Comparison of ENCODE assay signal across 25 cellular contexts in genomic region chrX:139596068-139596467, GRCh38.
DNase-seq lines count a peak whose midpoint lies in the region; ATAC-seq and TF ChIP-seq lines count a peak whose summit lies in the region.
"Had no signal": no experiment of that assay in that cellular context is flagged by ENCODE, and none has a peak within 500 bp of the region (broad histone marks: within the 10 kb centered on the region; RNA-seq: fewer than 3 reads in every experiment).

No MANE protein-coding gene starts in this region.

- POLR2A ChIA-PET in Caco-2 (lab: Charles Lee) (no interaction called here), WTC11 (lab: Charles Lee) (no interaction called here)

- H3K4me1 ChIP-seq in Caco-2 (no peaks in the 10 kb centered on the region), H9 (ENCODE audit: insufficient read depth, low read length) (no peaks in the 10 kb centered on the region), stomach (no peaks in the 10 kb centered on the region), left lung (no peaks in the 10 kb centered on the region)
- H3K4me1 ChIP-seq: BLaER1 treated with 17β-estradiol and CSF1 and Interleukin-3, amounts not matched to agents 10 nM and 100 nM; SJCRH30 had no signal

- no peaks in the 10 kb centered on the region for H3K36me3 ChIP-seq in Caco-2 (ENCODE audit: control insufficient read depth, insufficient read depth, low read length)
- H3K36me3 ChIP-seq in stomach = no peaks in the 10 kb centered on the region
- H3K36me3 ChIP-seq in left lung = no peaks in the 10 kb centered on the region
- H3K36me3 ChIP-seq: BLaER1 treated with 17β-estradiol and CSF1 and Interleukin-3, amounts not matched to agents 10 nM and 100 nM; SJCRH30 had no signal

- H3K9me3 ChIP-seq in Caco-2 (no peaks in the 10 kb centered on the region), H9 (ENCODE audit: control insufficient read depth, low read depth, low read length) (no peaks in the 10 kb centered on the region), stomach (no peaks in the 10 kb centered on the region), left lung (no peaks in the 10 kb centered on the region)
- H3K9me3 ChIP-seq: SJCRH30 had no signal

- no peak overlapping the region for H3K4me3 ChIP-seq in Caco-2 (ENCODE audit: low read depth, low read length)
- H3K4me3 ChIP-seq in stomach = no peak overlapping the region
- H3K4me3 ChIP-seq in left lung = no peak overlapping the region
- H3K4me3 ChIP-seq: BLaER1 treated with 17β-estradiol and CSF1 and Interleukin-3, amounts not matched to agents 10 nM and 100 nM; GM12878; PC-9; SJCRH30 had no signal

- H3K56ac ChIP-seq in H9 (ENCODE audit: insufficient read length, low read depth, low read length) = no peak overlapping the region

- no peak overlapping the region for H2BK120ac ChIP-seq in H9 (ENCODE audit: low read depth, low read length, poor library complexity, severe bottlenecking)

- H3K4me2 ChIP-seq in H9 (ENCODE audit: insufficient read depth, insufficient read length, low read length) = no peak overlapping the region
- H3K4me2 ChIP-seq: BLaER1 treated with 17β-estradiol and CSF1 and Interleukin-3, amounts not matched to agents 10 nM and 100 nM; KMS-11; PC-9 had no signal

- no peak overlapping the region for H2BK12ac ChIP-seq in H9 (ENCODE audit: insufficient read length, low read depth, low read length)

- H2BK20ac ChIP-seq in H9 (ENCODE audit: low read depth, low read length, poor library complexity, severe bottlenecking) = no peak overlapping the region

- H3K18ac ChIP-seq in H9 (ENCODE audit: insufficient read length, low read depth, low read length) = no peak overlapping the region

- H3K79me1 ChIP-seq in H9 (ENCODE audit: insufficient read depth, low read depth, low read length, poor library complexity, severe bottlenecking) = no peaks in the 10 kb centered on the region

- H3K36me3 Mint-ChIP-seq in Caco-2 (ENCODE audit: insufficient read depth, unreplicated experiment) (no peaks in the 10 kb centered on the region), H9 (ENCODE audit: insufficient read depth in 1 of 3, low read depth in 3 of 3) (no peaks in the 10 kb centered on the region), WTC11 (no peaks in the 10 kb centered on the region)

- H3K27ac Mint-ChIP-seq in Caco-2 (ENCODE audit: unreplicated experiment) (no peak overlapping the region), H9 (no peak overlapping the region), WTC11 (no peak overlapping the region)
- H3K27ac Mint-ChIP-seq: CD4-positive, alpha-beta T cell had no signal

- H2BK5ac ChIP-seq in H9 (ENCODE audit: insufficient read length, low read length) = no peak overlapping the region

- H3K9me3 Mint-ChIP-seq in Caco-2 (ENCODE audit: unreplicated experiment) (no peaks in the 10 kb centered on the region), H9 (peaks cover 0 to 31% of the 10 kb centered on the region in 2 experiments; a peak in 2 of 5 replicates), WTC11 (no peaks in the 10 kb centered on the region)
- H3K9me3 Mint-ChIP-seq: CD4-positive, alpha-beta T cell had no signal

- no peak overlapping the region for H2AK5ac ChIP-seq in H9 (ENCODE audit: insufficient read length, low read length)

- no peaks in the 10 kb centered on the region for H4K20me1 ChIP-seq in H9 (ENCODE audit: control insufficient read depth, insufficient read depth, insufficient read length)
- H4K20me1 ChIP-seq: BLaER1 treated with 17β-estradiol and CSF1 and Interleukin-3, amounts not matched to agents 10 nM and 100 nM had no signal

- H3K27ac ChIP-seq in H9 (ENCODE audit: insufficient read length, low read depth, low read length) = no peak overlapping the region
- no peak overlapping the region for H3K27ac ChIP-seq in stomach
- H3K27ac ChIP-seq in left lung = no peak overlapping the region
- H3K27ac ChIP-seq: BLaER1 treated with 17β-estradiol and CSF1 and Interleukin-3, amounts not matched to agents 10 nM and 100 nM; KMS-11; PC-9; SJCRH30 had no signal

- no peaks in the 10 kb centered on the region for H3K23me2 ChIP-seq in H9 (ENCODE audit: insufficient read length, low read depth, low read length, poor library complexity, severe bottlenecking)

- no peak overlapping the region for H3K9ac ChIP-seq in H9 (ENCODE audit: extremely low read depth, insufficient read length, low read length)
- H3K9ac ChIP-seq: BLaER1 treated with 17β-estradiol and CSF1 and Interleukin-3, amounts not matched to agents 10 nM and 100 nM; KMS-11 had no signal

- TF ChIP-seq CTCF in Caco-2 (IDR thresholded peaks at IDR 0.05; ENCODE audit: insufficient read depth in 1 of 2, low read depth in 1 of 2, low read length in 1 of 2, severe bottlenecking in 1 of 2, unreplicated experiment in 1 of 2) (peak in 1 of 2 experiments; percentile 9), H9 (conservative IDR thresholded peaks at IDR 0.05) (peak; percentile 31; the same call in 2 of the 3 replicates), WTC11 (IDR thresholded peaks at IDR 0.05) (no peak), stomach (IDR thresholded peaks at IDR 0.05) (no peak), left lung (IDR thresholded peaks at IDR 0.05) (no peak)

- no peak for TF ChIP-seq POLR2A in stomach (IDR thresholded peaks at IDR 0.05)

- H3T11ph ChIP-seq in H9 (ENCODE audit: low read length) = no peak overlapping the region

- no peak overlapping the region for H3K14ac ChIP-seq in H9 (ENCODE audit: insufficient read depth, low read length)

- intact Hi-C loops in Caco-2 (cut with micrococcal nuclease; ENCODE audit: unreplicated experiment) = no loop called here
- intact Hi-C loops in stomach (cut with DNase I; ENCODE audit: low total_unique reads) = no loop called here
- intact Hi-C loops in left lung (cut with DNase I) = no loop called here

- H3K4me3 Mint-ChIP-seq in Caco-2 (ENCODE audit: unreplicated experiment) (no peak overlapping the region), H9 (no peak overlapping the region), WTC11 (no peak overlapping the region)
- H3K4me3 Mint-ChIP-seq: CD4-positive, alpha-beta T cell had no signal

- peak; percentile 67 for ATAC-seq in WTC11
- ATAC-seq in GM21528 (IDR thresholded peaks at IDR 0.05; ENCODE audit: low FRiP score, unreplicated experiment) = no peak
- no peak for ATAC-seq in left lung
- ATAC-seq: GM12878, Right ventricle myocardium inferior had no signal

- BruUV-seq in Caco-2 (replicated peaks; lab: Mats Ljungman, UMichigan) = no TSS peak

- no peaks in the 10 kb centered on the region for H3K27me3 ChIP-seq in Caco-2 (replicated peaks; ENCODE audit: control insufficient read depth, insufficient read depth, low read length)
- no peaks in the 10 kb centered on the region for H3K27me3 ChIP-seq in H9 (ENCODE audit: insufficient read depth, low read length)
- no peaks in the 10 kb centered on the region for H3K27me3 ChIP-seq in stomach
- no peaks in the 10 kb centered on the region for H3K27me3 ChIP-seq in left lung
- H3K27me3 ChIP-seq: SJCRH30 had no signal

- DNase-seq in Caco-2 = peak; percentile 1 to 17
- no peak for DNase-seq in H9
- DNase-seq in WTC11 (ENCODE audit: low spot score) = no peak
- peak; percentile 5 for DNase-seq in iPS-NIHi11 (ENCODE audit: low spot score)
- DNase-seq in LoVo (ENCODE audit: low spot score) = no peak
- DNase-seq in stomach = no peak
- DNase-seq in left lung = no peak
- DNase-seq: AML-193; CD4-positive, alpha-beta T cell; DMS53; NCI-H1092; NCI-H1417 treated with DMSO at 0.1 percent for 48 hours; NCI-H187; NCI-H2081 treated with DMSO at 0.1 percent for 48 hours; NCI-H524; NCI-H748 treated with DMSO at 0.1 percent for 48 hours; NK-92 treated with Interleukin-12 subunit alpha and Interleukin-12 subunit beta, amount 100 ng/mL, for 24 hours; PC-9; SJCRH30; T-helper 1 cell had no signal

- no peak overlapping the region for H3K23ac ChIP-seq in H9 (ENCODE audit: insufficient read length, low read depth, low read length)

- H3K79me2 ChIP-seq in H9 (ENCODE audit: insufficient read depth, low read length) = no peaks in the 10 kb centered on the region

- no peak overlapping the region for H2AFZ ChIP-seq in H9 (ENCODE audit: low read length)
- H2AFZ ChIP-seq: PC-9 had no signal

- no peak overlapping the region for H3K4ac ChIP-seq in H9 (ENCODE audit: low read depth, low read length)

- no peak overlapping the region for H2BK15ac ChIP-seq in H9 (ENCODE audit: low read depth, low read length)

- no peaks in the 10 kb centered on the region for H3K27me3 Mint-ChIP-seq in Caco-2 (ENCODE audit: insufficient read depth, unreplicated experiment)
- H3K27me3 Mint-ChIP-seq in H9 (ENCODE audit: low read depth) = no peaks in the 10 kb centered on the region
- no peaks in the 10 kb centered on the region; the same call in 1 of the 2 replicates for H3K27me3 Mint-ChIP-seq in WTC11 (ENCODE audit: low read depth)
- H3K27me3 Mint-ChIP-seq: CD4-positive, alpha-beta T cell had no signal

- H3K4me1 Mint-ChIP-seq in Caco-2 (ENCODE audit: low read depth, unreplicated experiment) (no peaks in the 10 kb centered on the region), H9 (no peaks in the 10 kb centered on the region), WTC11 (peaks cover 3% of the 10 kb centered on the region)

- no CpG with 5 or more reads among the region's 4 CpGs for WGBS in H9 (ENCODE audit: extremely low coverage, insufficient read length, low lambda C conversion rate)
- 40 to 58% (median 43%) methylated on average over 4 of the region's 4 CpGs for WGBS in stomach, 5 donors

- H4K91ac ChIP-seq in H9 (ENCODE audit: insufficient read length, low read depth, low read length) = no peak overlapping the region

- H4K8ac ChIP-seq in H9 (replicated peaks; ENCODE audit: insufficient read length, low read depth, low read length) = no peak overlapping the region

- CTCF ChIA-PET in Caco-2 (lab: Charles Lee) = interaction anchor here (1.0 kb wide), 1 partner anchor 36 kb away, joined by 3 read pairs; no protein-coding TSS in a partner anchor
- CTCF ChIA-PET in WTC11 (lab: Charles Lee) = interaction anchor here (0.6 to 1.0 kb wide), 2 partner anchors 369 to 1156 kb away, joined by 3 read pairs; partner anchors contain the start of gene CXorf66

- TF ChIP-seq EP300 in stomach (IDR thresholded peaks at IDR 0.05) = no peak

- H4K5ac ChIP-seq in H9 (ENCODE audit: insufficient read length, low read depth, low read length) = no peak overlapping the region

TF ChIP-seq in WTC11, 78 proteins besides CTCF, POLR2A, EP300 and RAD21 (continues in another document):
- no peak for TF ChIP-seq ZNF317 (CRISPR knock-in tag; IDR thresholded peaks at IDR 0.05; ENCODE audit: borderline replicate concordance, low read depth)
- TF ChIP-seq ELF4 (CRISPR knock-in tag; IDR thresholded peaks at IDR 0.05; ENCODE audit: low read depth) = no peak
- no peak for TF ChIP-seq RELA (CRISPR knock-in tag; IDR thresholded peaks at IDR 0.05; ENCODE audit: borderline replicate concordance)
- TF ChIP-seq JAZF1 (CRISPR knock-in tag; IDR thresholded peaks at IDR 0.05) = no peak
- TF ChIP-seq MYBL2 (CRISPR knock-in tag; IDR thresholded peaks at IDR 0.05) = no peak

Comparison
In these comparisons a context has a peak if more than half of its experiments do, and no peak if none do; other contexts are left out.
1. DNase-seq: peak in Caco-2 (2 of 2) and iPS-NIHi11 (single experiment); none in H9 (single experiment), WTC11 (single experiment), LoVo (single experiment), stomach (single experiment) and left lung (0 of 2).